Comparison of ENCODE assay signal across 22 cellular contexts in the genomic region with DNA sequence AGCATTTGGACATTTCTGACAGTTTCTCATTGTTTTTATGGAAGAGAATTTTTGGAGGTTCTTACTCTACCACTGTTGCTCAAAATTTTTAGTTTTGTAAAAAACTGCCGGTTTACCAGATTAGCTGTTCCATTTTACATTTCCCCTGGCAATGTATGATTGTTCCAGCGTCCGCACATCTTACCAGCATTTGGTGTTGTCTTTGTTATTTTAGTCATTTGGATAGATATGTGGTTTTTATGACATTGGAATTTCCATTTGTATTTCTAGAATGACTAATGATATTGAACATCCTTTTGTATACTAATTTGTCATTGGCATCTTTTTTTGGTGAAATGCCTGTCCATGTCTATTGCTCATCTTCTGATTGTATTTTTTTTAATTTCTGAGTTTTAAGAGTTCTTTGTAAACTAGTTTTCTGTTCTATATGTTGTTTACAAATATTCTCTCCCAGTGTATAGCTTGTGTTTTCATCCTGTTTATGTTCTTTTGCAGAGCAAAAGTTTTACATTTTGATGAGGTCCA. TPM values are rescaled to one million over a fixed set of nuclear protein-coding genes. Genes with fewer than 3 reads are reported as not detected.
A peak's percentile ranks its signal among the peaks of the same experiment; 100 is the strongest.
DNase-seq lines count a peak whose midpoint lies in the region; ATAC-seq and TF ChIP-seq lines count a peak whose summit lies in the region.
"Had no signal": no experiment of that assay in that cellular context is flagged by ENCODE, and none has a peak within 500 bp of the region (broad histone marks: within the 10 kb centered on the region; RNA-seq: fewer than 3 reads in every experiment).

No MANE protein-coding gene starts in this region.

- intact Hi-C loops in PC-9 (cut with micrococcal nuclease; ENCODE audit: unreplicated experiment): loop anchor here (10.0 kb wide), 2 partner anchors 285 to 1325 kb away; partner anchors contain the start of genes ASB7, LINS1 and MEF2A

- H2AFZ ChIP-seq in DND-41 (ENCODE audit: low read depth, low read length): no peak overlapping the region
- H2AFZ ChIP-seq in PC-9: no peak overlapping the region

- peaks cover 41% of the 10 kb centered on the region for H3K4me1 Mint-ChIP-seq in activated CD4-positive, alpha-beta T cell treated with anti-CD3 and anti-CD28 coated beads, Interleukin-2, amount 10 ng/mL, durations not matched to agents 7 days and 5 days
- peaks cover 39% of the 10 kb centered on the region for H3K4me1 Mint-ChIP-seq in T-helper 2 cell treated with Interferon-gamma antibody and Interleukin-4, amounts not matched to agents 5 μg/mL and 100 μg/mL, for 36 hours (ENCODE audit: low read depth)
- H3K4me1 Mint-ChIP-seq in central memory CD8-positive, alpha-beta T cell: peaks cover 14% of the 10 kb centered on the region
- H3K4me1 Mint-ChIP-seq: nephron had no signal

- POLR2A ChIA-PET in activated CD4-positive, alpha-beta T cell treated with anti-CD3 and anti-CD28 coated beads, Interleukin-2, amount 10 ng/mL, durations not matched to agents 7 days and 5 days (lab: Charles Lee): interaction anchor here (0.6 kb wide), 1 partner anchor 649 kb away, joined by 3 read pairs; no protein-coding TSS in a partner anchor
- POLR2A ChIA-PET in PC-9 (lab: Charles Lee; ENCODE audit: unreplicated experiment): no interaction called here

- H3K27ac ChIP-seq in DND-41 (ENCODE audit: low read length) (peak overlapping the region; percentile 85), PC-9 (no peak overlapping the region)
- H3K27ac ChIP-seq: ovary, spleen, upper lobe of right lung had no signal

- H3K27me3 ChIP-seq in DND-41 (ENCODE audit: insufficient read depth, low read length, poor library complexity): no peaks in the 10 kb centered on the region
- no peaks in the 10 kb centered on the region for H3K27me3 ChIP-seq in PC-9 (ENCODE audit: insufficient read depth, low read depth)
- H3K27me3 ChIP-seq: ovary, spleen, upper lobe of right lung had no signal

- TF ChIP-seq CTCF in DND-41 (IDR thresholded peaks at IDR 0.05; ENCODE audit: borderline replicate concordance, extremely low read depth, low read length, poor library complexity, severe bottlenecking) (no peak), PC-9 (conservative IDR thresholded peaks at IDR 0.05) (no peak)

- peak overlapping the region; percentile 58 for H3K9ac ChIP-seq in DND-41 (ENCODE audit: low read depth, low read length)

- H3K4me2 ChIP-seq in DND-41 (ENCODE audit: insufficient read depth, low read length) (peak overlapping the region; percentile 62), PC-9 (no peak overlapping the region)

- H3K4me1 ChIP-seq in DND-41 (ENCODE audit: insufficient read depth, low read length) (peaks cover 96% of the 10 kb centered on the region), PC-9 (replicated peaks; ENCODE audit: insufficient read depth) (no peaks in the 10 kb centered on the region)
- H3K4me1 ChIP-seq: upper lobe of right lung had no signal

- peaks cover 24% of the 10 kb centered on the region for H3K36me3 Mint-ChIP-seq in activated CD4-positive, alpha-beta T cell treated with anti-CD3 and anti-CD28 coated beads, Interleukin-2, amount 10 ng/mL, durations not matched to agents 7 days and 5 days (ENCODE audit: low read depth)
- H3K36me3 Mint-ChIP-seq in T-helper 2 cell treated with Interferon-gamma antibody and Interleukin-4, amounts not matched to agents 5 μg/mL and 100 μg/mL, for 36 hours (ENCODE audit: low read depth): peaks cover 18% of the 10 kb centered on the region
- H3K36me3 Mint-ChIP-seq in central memory CD8-positive, alpha-beta T cell (ENCODE audit: insufficient read depth): peaks cover 3% of the 10 kb centered on the region

- H3K4me3 ChIP-seq in DND-41 (ENCODE audit: low read depth in 1 of 2, low read length in 2 of 2): peak overlapping the region; percentile 0 to 45; a peak in 3 of 4 replicates
- no peak overlapping the region for H3K4me3 ChIP-seq in PC-9
- H3K4me3 ChIP-seq: ovary, spleen, upper lobe of right lung had no signal

- no peaks in the 10 kb centered on the region for H3K9me3 ChIP-seq in DND-41 (ENCODE audit: insufficient read depth, low read length, severe bottlenecking)
- H3K9me3 ChIP-seq in PC-9 (ENCODE audit: insufficient read depth, low read depth): no peaks in the 10 kb centered on the region
- H3K9me3 ChIP-seq: ovary, spleen, upper lobe of right lung had no signal

- H4K20me1 ChIP-seq in DND-41 (ENCODE audit: insufficient read depth, low read length): no peaks in the 10 kb centered on the region
- H4K20me1 ChIP-seq in PC-9 (ENCODE audit: insufficient read depth): no peaks in the 10 kb centered on the region

- H3K27ac Mint-ChIP-seq in activated CD4-positive, alpha-beta T cell treated with anti-CD3 and anti-CD28 coated beads, Interleukin-2, amount 10 ng/mL, durations not matched to agents 7 days and 5 days: peak overlapping the region; percentile 72
- peak overlapping the region; percentile 41 for H3K27ac Mint-ChIP-seq in T-helper 2 cell treated with Interferon-gamma antibody and Interleukin-4, amounts not matched to agents 5 μg/mL and 100 μg/mL, for 36 hours
- H3K27ac Mint-ChIP-seq in central memory CD8-positive, alpha-beta T cell (ENCODE audit: low read depth): peak overlapping the region; percentile 61
- H3K27ac Mint-ChIP-seq: nephron had no signal

- H3K27me3 Mint-ChIP-seq in activated CD4-positive, alpha-beta T cell treated with anti-CD3 and anti-CD28 coated beads, Interleukin-2, amount 10 ng/mL, durations not matched to agents 7 days and 5 days: no peaks in the 10 kb centered on the region
- H3K27me3 Mint-ChIP-seq in T-helper 2 cell treated with Interferon-gamma antibody and Interleukin-4, amounts not matched to agents 5 μg/mL and 100 μg/mL, for 36 hours (ENCODE audit: low read depth): no peaks in the 10 kb centered on the region
- H3K27me3 Mint-ChIP-seq in central memory CD8-positive, alpha-beta T cell: no peaks in the 10 kb centered on the region
- H3K27me3 Mint-ChIP-seq: IgD-negative memory B cell had no signal

- DNase-seq in activated CD4-positive, alpha-beta T cell treated with anti-CD3 and anti-CD28 coated beads, Interleukin-2, amount 10 ng/mL, durations not matched to agents 7 days and 5 days: no peak
- DNase-seq in activated CD4-positive, alpha-beta T cell treated with anti-CD3 and anti-CD28 coated beads for 4 hours: no peak
- DNase-seq in DND-41: no peak
- DNase-seq in T-helper 2 cell treated with Interferon-gamma antibody and Interleukin-4, amounts not matched to agents 5 μg/mL and 100 μg/mL, for 36 hours (ENCODE audit: low spot score): peak; percentile 21
- no peak for DNase-seq in central memory CD8-positive, alpha-beta T cell (ENCODE audit: low spot score in 2 of 2)
- DNase-seq in activated CD8-positive, alpha-beta memory T cell treated with anti-CD3 and anti-CD28 coated beads, Interleukin-2, amount 50 U/mL, for 48 hours: no peak
- DNase-seq in foreskin melanocyte: no peak
- DNase-seq in PC-9: no peak
- DNase-seq: amygdala, DMS53, GOT3, islet precursor cell, NCI-H1417, NCI-H2081 treated with DMSO at 0.1 percent for 48 hours, NCI-H345, NCI-H748 treated with DMSO at 0.1 percent for 48 hours, ovary, RPMI8226, spleen, upper lobe of right lung had no signal

- H3K9me3 Mint-ChIP-seq in activated CD4-positive, alpha-beta T cell treated with anti-CD3 and anti-CD28 coated beads, Interleukin-2, amount 10 ng/mL, durations not matched to agents 7 days and 5 days: peaks cover 4% of the 10 kb centered on the region
- peaks cover 4% of the 10 kb centered on the region for H3K9me3 Mint-ChIP-seq in T-helper 2 cell treated with Interferon-gamma antibody and Interleukin-4, amounts not matched to agents 5 μg/mL and 100 μg/mL, for 36 hours
- no peaks in the 10 kb centered on the region for H3K9me3 Mint-ChIP-seq in central memory CD8-positive, alpha-beta T cell
- H3K9me3 Mint-ChIP-seq: IgD-negative memory B cell, nephron had no signal

- no TSS peak for BruUV-seq in PC-9 (replicated peaks; lab: Mats Ljungman, UMichigan)

- H3K4me3 Mint-ChIP-seq in activated CD4-positive, alpha-beta T cell treated with anti-CD3 and anti-CD28 coated beads, Interleukin-2, amount 10 ng/mL, durations not matched to agents 7 days and 5 days: no peak overlapping the region
- H3K4me3 Mint-ChIP-seq in T-helper 2 cell treated with Interferon-gamma antibody and Interleukin-4, amounts not matched to agents 5 μg/mL and 100 μg/mL, for 36 hours: peak overlapping the region; percentile 42
- H3K4me3 Mint-ChIP-seq in central memory CD8-positive, alpha-beta T cell: no peak overlapping the region
- H3K4me3 Mint-ChIP-seq: IgD-negative memory B cell, nephron had no signal

- H3F3A ChIP-seq in PC-9 (ENCODE audit: insufficient read depth, low read depth): no peaks in the 10 kb centered on the region

- CTCF ChIA-PET in activated CD4-positive, alpha-beta T cell treated with anti-CD3 and anti-CD28 coated beads, Interleukin-2, amount 10 ng/mL, durations not matched to agents 7 days and 5 days (lab: Charles Lee): interaction anchor here (0.6 to 1.5 kb wide), 2 partner anchors 123 to 424 kb away, joined by 4 to 5 read pairs; no protein-coding TSS in a partner anchor
- CTCF ChIA-PET in PC-9 (lab: Charles Lee): no interaction called here

- no peak for ATAC-seq in DND-41 (ENCODE audit: insufficient read depth, low read depth)
- no peak for ATAC-seq in central memory CD8-positive, alpha-beta T cell (replicated peaks; ENCODE audit: extremely low read depth, poor library complexity, severe bottlenecking)
- ATAC-seq: upper lobe of right lung had no signal

- H3K9me2 ChIP-seq in PC-9 (ENCODE audit: insufficient read depth): no peaks in the 10 kb centered on the region

- H3K36me3 ChIP-seq in DND-41 (ENCODE audit: insufficient read depth, low read length) (peaks cover 10% of the 10 kb centered on the region), PC-9 (ENCODE audit: low read depth) (no peaks in the 10 kb centered on the region)
- H3K36me3 ChIP-seq: ovary, upper lobe of right lung had no signal

- H3K79me2 ChIP-seq in DND-41 (ENCODE audit: insufficient read depth, low read length) (peaks cover 60% of the 10 kb centered on the region), PC-9 (ENCODE audit: low read depth) (no peaks in the 10 kb centered on the region)

RNA-seq across cellular contexts. Expression of gene LRRC28, which starts 28.6 kb away (rescaled TPM):
- total RNA-seq in activated CD4-positive, alpha-beta T cell treated with anti-CD3 and anti-CD28 coated beads, Interleukin-2, amount 10 ng/mL, durations not matched to agents 7 days and 5 days: 10 to 100 TPM; 19.2 to 26.0 TPM
- total RNA-seq in PC-9 (2021): 13.5 and 19.3 TPM in 2 replicates

RNA-seq across cellular contexts. Expression of gene TTC23, which starts 30.5 kb away (rescaled TPM):
- total RNA-seq in activated CD4-positive, alpha-beta T cell treated with anti-CD3 and anti-CD28 coated beads, Interleukin-2, amount 10 ng/mL, durations not matched to agents 7 days and 5 days: 1 to 10 TPM; 1.6 to 3.1 TPM
- 18.4 and 21.6 TPM in 2 replicates for total RNA-seq in PC-9 (2021)
